ENCODE assay signal across 15 cellular contexts in the genomic region with DNA sequence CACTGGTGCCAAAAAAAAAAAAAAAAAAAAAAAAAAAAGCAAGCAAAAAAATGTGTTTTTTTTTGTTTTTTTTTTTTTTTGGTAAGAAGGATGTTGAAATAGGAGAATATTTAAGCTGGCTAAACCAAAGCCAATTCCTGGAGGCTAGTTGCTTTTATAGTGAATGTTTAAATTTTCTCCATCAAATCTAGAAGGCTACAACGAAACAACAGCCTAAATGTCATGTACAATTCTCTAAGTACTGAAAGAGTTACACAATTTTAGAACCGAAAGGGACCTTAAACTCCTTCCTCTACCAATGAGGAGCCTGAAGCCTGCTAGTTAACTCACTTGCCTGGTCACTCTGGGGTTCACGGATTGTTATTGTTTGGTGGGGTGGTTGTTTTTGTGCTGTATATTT. TPM values are rescaled to one million over a fixed set of nuclear protein-coding genes. Genes with fewer than 3 reads are reported as not detected.
A peak's percentile ranks its signal among the peaks of the same experiment; 100 is the strongest.
DNase-seq lines count a peak whose midpoint lies in the region; ATAC-seq and TF ChIP-seq lines count a peak whose summit lies in the region.
"Had no signal": no experiment of that assay in that cellular context is flagged by ENCODE, and none has a peak within 500 bp of the region (broad histone marks: within the 10 kb centered on the region; RNA-seq: fewer than 3 reads in every experiment).

No MANE protein-coding gene starts in this region.

- TF ChIP-seq RAD21 in SK-N-SH (IDR thresholded peaks at IDR 0.05; ENCODE audit: low read length), result no peak

- H3K9me2 ChIP-seq in SK-N-SH, result no peaks in the 10 kb centered on the region

- peaks cover 2 to 11% of the 10 kb centered on the region in 2 experiments for H3K36me3 ChIP-seq in SK-N-SH (replicated peaks in 1 of 2; ENCODE audit: control insufficient read depth in 1 of 2, insufficient read depth in 2 of 2, low read length in 1 of 2)
- no peaks in the 10 kb centered on the region for H3K36me3 ChIP-seq in mucosa of rectum (ENCODE audit: control insufficient read depth in 2 of 2, insufficient read depth in 2 of 2, low read length in 2 of 2)
- H3K36me3 ChIP-seq in tibial nerve, result no peaks in the 10 kb centered on the region

- H3K27ac Mint-ChIP-seq in naive thymus-derived CD8-positive, alpha-beta T cell, result no peak overlapping the region

- H4K20me1 ChIP-seq in SK-N-SH (ENCODE audit: insufficient read depth), result peaks cover 12% of the 10 kb centered on the region; the same call in 1 of the 2 replicates

- no peak overlapping the region for H3K9ac ChIP-seq in SK-N-SH
- H3K9ac ChIP-seq in mucosa of rectum (ENCODE audit: low read depth in 1 of 2, low read length in 2 of 2), result peak overlapping the region in 1 of 2 donors; percentile 34

- ATAC-seq in SK-N-SH treated with all-trans-retinoic acid at 6 μM for 48 hours, result no peak
- ATAC-seq in naive thymus-derived CD8-positive, alpha-beta T cell, result no peak
- no peak for ATAC-seq in GM19467 (IDR thresholded peaks at IDR 0.05; ENCODE audit: unreplicated experiment)
- ATAC-seq: Panc1 had no signal

- POLR2A ChIA-PET in SK-N-SH (lab: Yijun Ruan, JAX), result no interaction called here
- POLR2A ChIA-PET in naive thymus-derived CD8-positive, alpha-beta T cell (lab: Charles Lee), result interaction anchor here (0.7 kb wide), 1 partner anchor 216 kb away, joined by 7 read pairs; no protein-coding TSS in a partner anchor

- H3K4me3 Mint-ChIP-seq in naive thymus-derived CD8-positive, alpha-beta T cell, result no peak overlapping the region
- H3K4me3 Mint-ChIP-seq: central memory CD8-positive, alpha-beta T cell had no signal

- no peak for TF ChIP-seq POLR2A in tibial nerve (IDR thresholded peaks at IDR 0.05)

- TF ChIP-seq EP300 in SK-N-SH (IDR thresholded peaks at IDR 0.05; ENCODE audit: borderline replicate concordance in 1 of 2, low read depth in 1 of 2, low read length in 1 of 2), result no peak
- TF ChIP-seq EP300 in tibial nerve (IDR thresholded peaks at IDR 0.05), result no peak

- no peaks in the 10 kb centered on the region for H3K9me3 ChIP-seq in SK-N-SH
- H3K9me3 ChIP-seq in mucosa of rectum (ENCODE audit: control insufficient read depth in 2 of 2, low read length in 2 of 2), result no peaks in the 10 kb centered on the region
- H3K9me3 ChIP-seq in tibial nerve, result no peaks in the 10 kb centered on the region

- 84% methylated on average over 3 of the region's 3 CpGs for WGBS in SK-N-SH (ENCODE audit: low lambda C conversion rate)
- 18 to 30% methylated on average over 3 of the region's 3 CpGs for WGBS in tibial nerve, 2 donors

- CTCF ChIA-PET in SK-N-SH (lab: Yijun Ruan, JAX), result interaction anchor here (1.6 kb wide), 2 partner anchors 14 to 109 kb away, joined by 3 to 4 read pairs; no protein-coding TSS in a partner anchor

- no peak for DNase-seq in SK-N-SH
- DNase-seq in coronary artery (ENCODE audit: low spot score), result no peak
- DNase-seq in tibial nerve (ENCODE audit: low spot score in 2 of 2), result no peak
- no peak for DNase-seq in NCI-H1092 treated with DMSO at 0.1 percent for 48 hours (lab: John Stamatoyannopoulos, UW)
- no peak for DNase-seq in naive thymus-derived CD8-positive, alpha-beta T cell
- DNase-seq: activated T-cell treated with anti-CD3 and anti-CD28 coated beads for 4 hours; hippocampal formation; midbrain; NCI-H1694; stimulated activated CD8-positive, alpha-beta memory T cell treated with anti-CD3 and anti-CD28 coated beads, Interleukin-4, amount 100 ng/mL, for 48 hours had no signal

- H3F3A ChIP-seq in SK-N-SH (replicated peaks; ENCODE audit: insufficient read depth), result peaks cover 14% of the 10 kb centered on the region

- peaks cover 0 to 6% (median 4%) of the 10 kb centered on the region in 3 donors for H3K36me3 Mint-ChIP-seq in naive thymus-derived CD8-positive, alpha-beta T cell

- H3K4me3 ChIP-seq in SK-N-SH (ENCODE audit: low read depth in 2 of 2, low read length in 1 of 2), result no peak overlapping the region
- H3K4me3 ChIP-seq in coronary artery, result peak overlapping the region; percentile 43
- peak overlapping the region in 1 of 2 donors; percentile 23 for H3K4me3 ChIP-seq in mucosa of rectum (ENCODE audit: low read length in 2 of 2)
- H3K4me3 ChIP-seq in tibial nerve, result no peak overlapping the region

- H3K27me3 ChIP-seq in SK-N-SH (ENCODE audit: insufficient read depth) (no peaks in the 10 kb centered on the region), mucosa of rectum (ENCODE audit: control insufficient read depth in 2 of 2, insufficient read depth in 2 of 2, low read length in 2 of 2) (no peaks in the 10 kb centered on the region), tibial nerve (no peaks in the 10 kb centered on the region)

- H3K4me1 ChIP-seq in SK-N-SH (ENCODE audit: control insufficient read depth in 1 of 2, insufficient read depth in 2 of 2, low read depth in 1 of 2, low read length in 1 of 2) (peaks cover 12 to 19% of the 10 kb centered on the region in 2 experiments; a peak in 3 of 4 replicates), mucosa of rectum (ENCODE audit: control insufficient read depth in 2 of 2, insufficient read depth in 2 of 2, low read length in 2 of 2) (peaks cover 8 to 16% of the 10 kb centered on the region in 2 donors), tibial nerve (peaks cover 0 to 49% (median 20%) of the 10 kb centered on the region in 4 donors)

- H3K4me2 ChIP-seq in SK-N-SH, result peak overlapping the region; percentile 94; the same call in 1 of the 2 replicates

- TF ChIP-seq CTCF in SK-N-SH (IDR thresholded peaks at IDR 0.05), result no peak
- no peak for TF ChIP-seq CTCF in coronary artery (IDR thresholded peaks at IDR 0.05)
- no peak for TF ChIP-seq CTCF in tibial nerve (IDR thresholded peaks at IDR 0.05)

- 0 out of 2 replicates have a peak overlapping the region, but pooled peaks have one; percentile 6 for H2AFZ ChIP-seq in SK-N-SH (ENCODE audit: low read depth)

- H3K27me3 Mint-ChIP-seq in naive thymus-derived CD8-positive, alpha-beta T cell, result peaks cover 36 to 68% (median 44%) of the 10 kb centered on the region in 5 donors

- peak overlapping the region in 1 of 2 experiments; percentile 14; a peak in 1 of 4 replicates for H3K27ac ChIP-seq in SK-N-SH (ENCODE audit: low read depth in 2 of 2, low read length in 1 of 2)
- peak overlapping the region; percentile 68 to 81 for H3K27ac ChIP-seq in coronary artery
- H3K27ac ChIP-seq in mucosa of rectum (ENCODE audit: low read depth in 2 of 2, low read length in 2 of 2), result peak overlapping the region; percentile 5 to 35
- peak overlapping the region in 3 of 4 donors; percentile 1 to 94 (median 9) for H3K27ac ChIP-seq in tibial nerve

- peaks cover 3 to 22% (median 20%) of the 10 kb centered on the region in 4 donors for H3K4me1 Mint-ChIP-seq in naive thymus-derived CD8-positive, alpha-beta T cell
- H3K4me1 Mint-ChIP-seq: central memory CD8-positive, alpha-beta T cell had no signal

- peaks cover 50% of the 10 kb centered on the region for H3K79me2 ChIP-seq in SK-N-SH (ENCODE audit: insufficient read depth)

- peaks cover 0 to 4% (median 0%) of the 10 kb centered on the region in 9 donors for H3K9me3 Mint-ChIP-seq in naive thymus-derived CD8-positive, alpha-beta T cell

TF ChIP-seq in SK-N-SH, 30 proteins besides CTCF, POLR2A, EP300 and RAD21 (continues in another document):
- no peak for TF ChIP-seq TCF12 (IDR thresholded peaks at IDR 0.05)

TF ChIP-seq in SK-N-SH treated with all-trans-retinoic acid at 6 μM for 48 hours, 23 proteins besides CTCF, POLR2A, EP300 and RAD21 (continues in another document):
- TF ChIP-seq RARB (CRISPR knock-in tag; IDR thresholded peaks at IDR 0.05), result no peak
- TF ChIP-seq ZFP30 (CRISPR knock-in tag; IDR thresholded peaks at IDR 0.05), result no peak
- TF ChIP-seq POU6F1 (CRISPR knock-in tag; IDR thresholded peaks at IDR 0.05; ENCODE audit: borderline replicate concordance, low read depth), result no peak
- no peak for TF ChIP-seq ZNF8 (CRISPR knock-in tag; IDR thresholded peaks at IDR 0.05)
- no peak for TF ChIP-seq ZFP3 (CRISPR knock-in tag; IDR thresholded peaks at IDR 0.05)
- no peak for TF ChIP-seq ZC3H10 (CRISPR knock-in tag; IDR thresholded peaks at IDR 0.05)
- TF ChIP-seq, protein P1, sequence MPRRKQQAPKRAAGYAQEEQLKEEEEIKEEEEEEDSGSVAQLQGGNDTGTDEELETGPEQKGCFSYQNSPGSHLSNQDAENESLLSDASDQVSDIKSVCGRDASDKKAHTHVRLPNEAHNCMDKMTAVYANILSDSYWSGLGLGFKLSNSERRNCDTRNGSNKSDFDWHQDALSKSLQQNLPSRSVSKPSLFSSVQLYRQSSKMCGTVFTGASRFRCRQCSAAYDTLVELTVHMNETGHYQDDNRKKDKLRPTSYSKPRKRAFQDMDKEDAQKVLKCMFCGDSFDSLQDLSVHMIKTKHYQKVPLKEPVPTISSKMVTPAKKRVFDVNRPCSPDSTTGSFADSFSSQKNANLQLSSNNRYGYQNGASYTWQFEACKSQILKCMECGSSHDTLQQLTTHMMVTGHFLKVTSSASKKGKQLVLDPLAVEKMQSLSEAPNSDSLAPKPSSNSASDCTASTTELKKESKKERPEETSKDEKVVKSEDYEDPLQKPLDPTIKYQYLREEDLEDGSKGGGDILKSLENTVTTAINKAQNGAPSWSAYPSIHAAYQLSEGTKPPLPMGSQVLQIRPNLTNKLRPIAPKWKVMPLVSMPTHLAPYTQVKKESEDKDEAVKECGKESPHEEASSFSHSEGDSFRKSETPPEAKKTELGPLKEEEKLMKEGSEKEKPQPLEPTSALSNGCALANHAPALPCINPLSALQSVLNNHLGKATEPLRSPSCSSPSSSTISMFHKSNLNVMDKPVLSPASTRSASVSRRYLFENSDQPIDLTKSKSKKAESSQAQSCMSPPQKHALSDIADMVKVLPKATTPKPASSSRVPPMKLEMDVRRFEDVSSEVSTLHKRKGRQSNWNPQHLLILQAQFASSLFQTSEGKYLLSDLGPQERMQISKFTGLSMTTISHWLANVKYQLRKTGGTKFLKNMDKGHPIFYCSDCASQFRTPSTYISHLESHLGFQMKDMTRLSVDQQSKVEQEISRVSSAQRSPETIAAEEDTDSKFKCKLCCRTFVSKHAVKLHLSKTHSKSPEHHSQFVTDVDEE (CRISPR knock-in tag; IDR thresholded peaks at IDR 0.05), result no peak

RNA-seq across cellular contexts. Expression of gene WLS, which starts 3.5 kb away (rescaled TPM):
- polyA plus RNA-seq in SK-N-SH (2012; rRNA removed), result 69.0 and 73.7 TPM in 2 replicates
- 64.1 and 77.6 TPM in 2 replicates for polyA plus RNA-seq in SK-N-SH (2012; cell fraction: cytosol; rRNA removed)
- 59.8 and 94.2 TPM in 2 replicates for polyA plus RNA-seq in SK-N-SH (2012; cell fraction: nucleus; rRNA removed)
- 10 to 100 TPM; 34.8 to 78.9 (median 44.4) TPM for total RNA-seq in tibial nerve
- not detected for total RNA-seq in naive thymus-derived CD8-positive, alpha-beta T cell
- polyA plus RNA-seq in naive thymus-derived CD8-positive, alpha-beta T cell, result not detected

Comparison
In these comparisons a context has a peak if more than half of its experiments do, and no peak if none do; other contexts are left out.
1. RNA of gene WLS, which starts 3.5 kb away (total RNA-seq): 34.8 to 78.9 TPM in tibial nerve; not detected in naive thymus-derived CD8-positive, alpha-beta T cell; every median in the first group is over 10 times any median in the second.